26 cellular contexts compared by ENCODE assay signal in the genomic region with DNA sequence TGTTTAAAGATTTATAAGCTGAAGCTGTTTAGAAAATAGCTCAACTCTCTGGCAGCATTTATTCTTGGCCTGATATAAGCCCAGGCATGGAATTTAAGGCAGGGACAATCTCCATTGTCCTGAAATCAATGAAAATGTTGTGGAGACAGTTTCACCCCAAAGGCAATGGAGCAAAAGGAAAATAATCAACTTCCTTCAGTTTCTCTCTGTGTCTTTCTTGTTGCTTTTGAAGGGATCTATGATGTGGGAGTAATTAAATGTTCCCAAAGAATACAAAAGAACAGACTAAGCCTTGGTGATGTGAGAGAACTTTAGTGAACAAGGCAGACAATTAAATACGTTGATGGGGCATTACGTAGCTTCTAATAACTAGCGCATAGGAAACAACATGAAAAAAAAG.
"Had no signal": no experiment of that assay in that cellular context is flagged by ENCODE, and none has a peak within 500 bp of the region (broad histone marks: within the 10 kb centered on the region; RNA-seq: fewer than 3 reads in every experiment).

No MANE protein-coding gene starts in this region.

- H3K9me3 ChIP-seq: Peyer's patch, SJSA1 had no signal

- H3K4me2 ChIP-seq: KMS-11 had no signal

- ATAC-seq: activated CD4-positive, CD25-positive, alpha-beta regulatory T cell treated with anti-CD3 and anti-CD28 coated beads, Interleukin-2, amount 50 U/mL, for 24 hours; activated CD8-positive, alpha-beta T cell treated with anti-CD3 and anti-CD28 coated beads for 36 hours; activated T-cell treated with anti-CD3 and anti-CD28 coated beads, Interleukin-2, amount 50 U/mL, for 72 hours; SK-N-SH treated with all-trans-retinoic acid at 6 μM for 48 hours had no signal

- H3K27ac ChIP-seq: brain microvascular endothelial cell, cardiac muscle cell, KMS-11, Peyer's patch, RWPE1, SJSA1 had no signal

- H3K36me3 ChIP-seq: brain microvascular endothelial cell, cardiac muscle cell, Peyer's patch, SJSA1 had no signal

- H3K9ac ChIP-seq: KMS-11 had no signal

- H3K27me3 ChIP-seq: brain microvascular endothelial cell, cardiac muscle cell, Peyer's patch, SJSA1 had no signal

- H3K4me1 ChIP-seq: Peyer's patch, SJSA1 had no signal

- H3K4me3 ChIP-seq: cardiac muscle cell, Peyer's patch, SJSA1 had no signal

- DNase-seq: activated CD4-positive, alpha-beta T cell treated with anti-CD3 and anti-CD28 coated beads for 4 hours; activated CD8-positive, alpha-beta memory T cell treated with anti-CD3 and anti-CD28 coated beads, Interleukin-2, amount 50 U/mL, for 4 hours; activated CD8-positive, alpha-beta T cell treated with anti-CD3 and anti-CD28 coated beads for 36 hours; activated gamma-delta T cell treated with Interleukin-2 at 50 U/mL for 16 hours; activated naive CD4-positive, alpha-beta T cell treated with anti-CD3 and anti-CD28 coated beads, Interleukin-2, amount 10 ng/mL, durations not matched to agents 7 days and 5 days; activated naive CD8-positive, alpha-beta T cell treated with anti-CD3 and anti-CD28 coated beads for 36 hours; activated T-cell treated with anti-CD3 and anti-CD28 coated beads, Interleukin-2, amount 50 U/mL, for 72 hours; brain microvascular endothelial cell; NCI-H1105; NCI-H1436; NCI-H1694 treated with DMSO at 0.1 percent for 48 hours; NCI-H2029 treated with DMSO at 0.1 percent for 48 hours; NCI-H345; NCI-H510A; NCI-H526 treated with DMSO at 0.1 percent for 48 hours; NCI-H82; NK-92 treated with Interleukin-12 subunit alpha and Interleukin-12 subunit beta, amount 100 ng/mL, for 24 hours; OCI-M1; Peyer's patch; Right ventricle myocardium superior had no signal
